ENCODE assay signal across 12 cellular contexts in genomic region chr1:182761396-182762395, GRCh38. TPM values are rescaled to one million over a fixed set of nuclear protein-coding genes. Genes with fewer than 3 reads are reported as not detected.
DNase-seq lines count a peak whose midpoint lies in the region; ATAC-seq and TF ChIP-seq lines count a peak whose summit lies in the region.
"Had no signal": no experiment of that assay in that cellular context is flagged by ENCODE, and none has a peak within 500 bp of the region (broad histone marks: within the 10 kb centered on the region; RNA-seq: fewer than 3 reads in every experiment).

No MANE protein-coding gene starts in this region.

- H3K27me3 ChIP-seq in endodermal cell (ENCODE audit: control insufficient read depth, insufficient read depth, low read length, poor library complexity, severe bottlenecking) = no peaks in the 10 kb centered on the region
- no peaks in the 10 kb centered on the region for H3K27me3 ChIP-seq in colonic mucosa
- H3K27me3 ChIP-seq in BE2C = no peaks in the 10 kb centered on the region

- no peak for DNase-seq in left ventricle myocardium superior
- DNase-seq in cardiac septum (ENCODE audit: low spot score) = no peak
- peak; percentile 24 for DNase-seq in NCI-H1105 treated with DMSO at 0.1 percent for 48 hours (lab: John Stamatoyannopoulos, UW)
- DNase-seq in endodermal cell = no peak
- DNase-seq in LoVo (ENCODE audit: low spot score) = no peak
- DNase-seq in colonic mucosa = no peak
- DNase-seq in posterior cingulate gyrus = no peak
- no peak for DNase-seq in BE2C
- DNase-seq: CD4-positive, alpha-beta T cell; right cardiac atrium had no signal

- no peaks in the 10 kb centered on the region for H3K4me1 ChIP-seq in endodermal cell (ENCODE audit: control insufficient read depth, insufficient read depth, low read length)
- H3K4me1 ChIP-seq in colonic mucosa = no peaks in the 10 kb centered on the region
- no peaks in the 10 kb centered on the region for H3K4me1 ChIP-seq in BE2C

- peaks cover 3% of the 10 kb centered on the region for H3K27me3 Mint-ChIP-seq in endodermal cell (ENCODE audit: insufficient read depth)

- no peaks in the 10 kb centered on the region for H3K36me3 Mint-ChIP-seq in endodermal cell (ENCODE audit: low read depth)

- H3K4me1 Mint-ChIP-seq in endodermal cell = peaks cover 6% of the 10 kb centered on the region

- H3K36me3 ChIP-seq in endodermal cell (ENCODE audit: control insufficient read depth, insufficient read depth, low read length) (no peaks in the 10 kb centered on the region), colonic mucosa (no peaks in the 10 kb centered on the region), BE2C (no peaks in the 10 kb centered on the region)

- H3K27ac ChIP-seq in endodermal cell (ENCODE audit: low read depth, low read length) (no peak overlapping the region), colonic mucosa (no peak overlapping the region)

- peaks cover 9% of the 10 kb centered on the region for H3K9me3 Mint-ChIP-seq in endodermal cell

- 86 to 87% methylated on average over 1 to 4 of the region's 4 CpGs for WGBS in endodermal cell (ENCODE audit: insufficient coverage in 1 of 2, insufficient read length in 1 of 2), 2 experiments

- ATAC-seq in left ventricle myocardium superior = peak; percentile 64
- ATAC-seq: activated CD4-positive, CD25-positive, alpha-beta regulatory T cell treated with anti-CD3 and anti-CD28 coated beads, Interleukin-2, amount 50 U/mL, for 24 hours; right cardiac atrium had no signal

- no peak overlapping the region for H3K4me3 Mint-ChIP-seq in endodermal cell
- H3K4me3 Mint-ChIP-seq: activated naive CD8-positive, alpha-beta T cell; CD4-positive, alpha-beta T cell had no signal

- H3K4me3 ChIP-seq in endodermal cell (ENCODE audit: low read length) (peak overlapping the region; percentile 54), colonic mucosa (no peak overlapping the region), BE2C (ENCODE audit: low read depth, low read length) (no peak overlapping the region)

- intact Hi-C loops in left ventricle myocardium superior (cut with micrococcal nuclease) = no loop called here
- intact Hi-C loops in cardiac septum (cut with DNase I) = no loop called here
- intact Hi-C loops in colonic mucosa (cut with DNase I) = no loop called here
- intact Hi-C loops in posterior cingulate gyrus (cut with DNase I) = no loop called here

- no peak overlapping the region for H3K27ac Mint-ChIP-seq in endodermal cell
- H3K27ac Mint-ChIP-seq: activated naive CD8-positive, alpha-beta T cell; CD4-positive, alpha-beta T cell had no signal

- no peak for TF ChIP-seq CTCF in endodermal cell (conservative IDR thresholded peaks at IDR 0.05)
- no peak for TF ChIP-seq CTCF in colonic mucosa (IDR thresholded peaks at IDR 0.05)
- TF ChIP-seq CTCF in BE2C (IDR thresholded peaks at IDR 0.05; ENCODE audit: low read depth, low read length) = no peak

- H3K9ac ChIP-seq in endodermal cell (ENCODE audit: extremely low read depth, low read length, poor library complexity, severe bottlenecking) (no peak overlapping the region), colonic mucosa (ENCODE audit: low read depth in 2 of 2, low read length in 2 of 2) (no peak overlapping the region)

- H3K9me3 ChIP-seq in endodermal cell (ENCODE audit: control insufficient read depth, low read length) (peaks cover 15% of the 10 kb centered on the region), colonic mucosa (no peaks in the 10 kb centered on the region), BE2C (no peaks in the 10 kb centered on the region)

RNA-seq across cellular contexts. Expression of gene NPL, which starts 27.9 kb away (rescaled TPM):
- total RNA-seq in left ventricle myocardium superior (3.9 TPM), cardiac septum (6.1 TPM), endodermal cell (1 to 10 TPM; 5.8 to 8.7 TPM), colonic mucosa (1 to 10 TPM; 6.4 to 8.5 TPM)
- 3.8 TPM for polyA plus RNA-seq in endodermal cell (2013, experiment 1 of 2)
- 3.3 TPM for polyA plus RNA-seq in endodermal cell (2013, experiment 2 of 2)
- polyA plus RNA-seq in BE2C (2012; ENCODE audit: insufficient read depth, insufficient read length, low read depth) = 3.2 TPM
